ENCODE assay signal across 21 cellular contexts in the genomic region with DNA sequence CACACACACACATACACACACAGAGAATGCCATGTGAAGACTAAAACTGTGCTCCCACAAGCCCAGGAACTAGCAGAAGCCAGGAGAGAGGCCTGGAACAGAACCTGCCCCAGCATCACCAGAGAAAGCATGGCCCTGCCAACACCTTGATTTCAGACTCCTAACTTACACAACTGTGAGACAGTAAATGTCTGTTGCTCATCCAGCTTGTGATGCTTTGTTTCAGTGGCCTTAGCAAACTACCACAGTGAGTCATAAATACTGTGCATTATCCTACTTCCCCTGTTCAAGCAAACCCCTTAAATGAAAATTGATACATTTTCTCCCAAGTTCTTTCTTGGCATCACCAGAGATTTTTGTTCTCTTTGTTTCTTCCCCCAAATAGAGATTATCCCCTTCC.
A peak's percentile ranks its signal among the peaks of the same experiment; 100 is the strongest.
DNase-seq lines count a peak whose midpoint lies in the region; ATAC-seq and TF ChIP-seq lines count a peak whose summit lies in the region.
"Had no signal": no experiment of that assay in that cellular context is flagged by ENCODE, and none has a peak within 500 bp of the region (broad histone marks: within the 10 kb centered on the region; RNA-seq: fewer than 3 reads in every experiment).

No MANE protein-coding gene starts in this region.

- peak; percentile 55 for ATAC-seq in GM21390 (IDR thresholded peaks at IDR 0.05; ENCODE audit: unreplicated experiment)
- no peak for ATAC-seq in HG02642 (IDR thresholded peaks at IDR 0.05; ENCODE audit: poor library complexity, unreplicated experiment)
- ATAC-seq: HCT116; stimulated activated effector memory CD8-positive, alpha-beta T cell treated with anti-CD3 and anti-CD28 coated beads, Interleukin-12 subunit alpha, Interleukin-12 subunit beta, amount 100 ng/mL, for 72 hours; T-cell; WTC11 had no signal

- no peaks in the 10 kb centered on the region for H3K9me3 Mint-ChIP-seq in progenitor cell of endocrine pancreas (ENCODE audit: low read depth)
- H3K9me3 Mint-ChIP-seq: brain, mesothelial cell of epicardium, WTC11 had no signal

- TF ChIP-seq CTCF in epithelial cell of esophagus (IDR thresholded peaks at IDR 0.05; ENCODE audit: insufficient read depth, low read depth, low read length, missing control alignments) (no peak), progenitor cell of endocrine pancreas (IDR thresholded peaks at IDR 0.05; ENCODE audit: unreplicated experiment) (no peak)

- DNase-seq in NOMO-1 (lab: John Stamatoyannopoulos, UW; ENCODE audit: unreplicated experiment in 2 of 2) = peak; percentile 38 to 70
- peak; percentile 75 for DNase-seq in epithelial cell of esophagus (ENCODE audit: low read depth)
- DNase-seq in progenitor cell of endocrine pancreas (ENCODE audit: low spot score, unreplicated experiment) = no peak
- DNase-seq in SKM-1 treated with dmso at 0.1 percent for 144 hours (lab: John Stamatoyannopoulos, UW; ENCODE audit: unreplicated experiment) = no peak
- no peak for DNase-seq in NCI-H1105 treated with DMSO at 0.1 percent for 48 hours (lab: John Stamatoyannopoulos, UW)
- DNase-seq in activated CD4-positive, alpha-beta T cell treated with anti-CD3 and anti-CD28 coated beads, Interleukin-2, amount 50 U/mL, for 1 hour = no peak
- DNase-seq: activated gamma-delta T cell treated with Interleukin-2 at 50 U/mL for 16 hours, DMS79 treated with DMSO at 0.1 percent for 48 hours, NCI-H1930, NCI-H524, RPMI8226, T-cell, trophoblast cell had no signal

- H3K4me1 Mint-ChIP-seq in progenitor cell of endocrine pancreas (ENCODE audit: low read depth) = peaks cover 9% of the 10 kb centered on the region
- H3K4me1 Mint-ChIP-seq: brain; stimulated activated effector memory CD8-positive, alpha-beta T cell treated with anti-CD3 and anti-CD28 coated beads, Interleukin-12 subunit alpha, Interleukin-12 subunit beta, amount 100 ng/mL, for 72 hours; T-cell had no signal

- no peaks in the 10 kb centered on the region for H3K36me3 Mint-ChIP-seq in progenitor cell of endocrine pancreas (ENCODE audit: insufficient read depth)
- H3K36me3 Mint-ChIP-seq: brain; mesothelial cell of epicardium; stimulated activated effector memory CD8-positive, alpha-beta T cell treated with anti-CD3 and anti-CD28 coated beads, Interleukin-12 subunit alpha, Interleukin-12 subunit beta, amount 100 ng/mL, for 72 hours; T-cell; WTC11 had no signal

- no peak overlapping the region for H3K4me3 Mint-ChIP-seq in progenitor cell of endocrine pancreas (ENCODE audit: low read depth)
- H3K4me3 Mint-ChIP-seq: brain; mesothelial cell of epicardium; stimulated activated effector memory CD8-positive, alpha-beta T cell treated with anti-CD3 and anti-CD28 coated beads, Interleukin-12 subunit alpha, Interleukin-12 subunit beta, amount 100 ng/mL, for 72 hours; T-cell; WTC11 had no signal

- peak overlapping the region; percentile 0 for H3K27ac Mint-ChIP-seq in progenitor cell of endocrine pancreas
- H3K27ac Mint-ChIP-seq: brain; mesothelial cell of epicardium; stimulated activated effector memory CD8-positive, alpha-beta T cell treated with anti-CD3 and anti-CD28 coated beads, Interleukin-12 subunit alpha, Interleukin-12 subunit beta, amount 100 ng/mL, for 72 hours; T-cell; WTC11 had no signal

- H3K27me3 Mint-ChIP-seq in progenitor cell of endocrine pancreas = no peaks in the 10 kb centered on the region
- H3K27me3 Mint-ChIP-seq: brain, T-cell had no signal

- H3K4me3 ChIP-seq in epithelial cell of esophagus (ENCODE audit: low read length) = no peak overlapping the region
- H3K4me3 ChIP-seq: BLaER1 had no signal

Comparison
In these comparisons a context has a peak if more than half of its experiments do, and no peak if none do; other contexts are left out.
1. DNase-seq: peak in NOMO-1 (2 of 2) and epithelial cell of esophagus (single experiment); none in progenitor cell of endocrine pancreas (single experiment), SKM-1 treated with dmso at 0.1 percent for 144 hours (single experiment), NCI-H1105 treated with DMSO at 0.1 percent for 48 hours (single experiment) and activated CD4-positive, alpha-beta T cell treated with anti-CD3 and anti-CD28 coated beads, Interleukin-2, amount 50 U/mL, for 1 hour (single experiment).